ENCODE assay signal across 2 cellular contexts in genomic region chr3:32823641-32824184, GRCh38. TPM values are rescaled to one million over a fixed set of nuclear protein-coding genes. Genes with fewer than 3 reads are reported as not detected.
"Had no signal": no experiment of that assay in that cellular context is flagged by ENCODE, and none has a peak within 500 bp of the region (broad histone marks: within the 10 kb centered on the region; RNA-seq: fewer than 3 reads in every experiment).

No MANE protein-coding gene starts in this region.

RNA-seq across cellular contexts. Expression of gene TRIM71, which starts 5.9 kb away (rescaled TPM):
- total RNA-seq: activated CD4-positive, alpha-beta memory T cell treated with anti-CD3 and anti-CD28 coated beads, Interleukin-2, amount 10 ng/mL, durations not matched to agents 7 days and 5 days; Right ventricle myocardium superior had no signal
